16 cellular contexts compared by ENCODE assay signal in genomic region chr9:13443380-13444271, GRCh38.
DNase-seq lines count a peak whose midpoint lies in the region; ATAC-seq and TF ChIP-seq lines count a peak whose summit lies in the region.
"Had no signal": no experiment of that assay in that cellular context is flagged by ENCODE, and none has a peak within 500 bp of the region (broad histone marks: within the 10 kb centered on the region; RNA-seq: fewer than 3 reads in every experiment).

No MANE protein-coding gene starts in this region.

- H3K9ac ChIP-seq in adipocyte (ENCODE audit: low read length) (peak overlapping the region; percentile 64), subcutaneous abdominal adipose tissue (ENCODE audit: low read length in 5 of 5) (peak overlapping the region; percentile 15 to 82 (median 54))

- H3K27ac ChIP-seq in left ventricle myocardium inferior (replicated peaks) (peak overlapping the region; percentile 79), subcutaneous abdominal adipose tissue (ENCODE audit: low read depth, low read length) (peak overlapping the region; percentile 88)
- H3K27ac ChIP-seq: stomach had no signal

- H3K9me3 ChIP-seq in adipocyte (ENCODE audit: control insufficient read depth, low read length) (no peaks in the 10 kb centered on the region), left ventricle myocardium inferior (replicated peaks) (no peaks in the 10 kb centered on the region), subcutaneous abdominal adipose tissue (ENCODE audit: control insufficient read depth in 5 of 5, low read length in 5 of 5) (no peaks in the 10 kb centered on the region)
- H3K9me3 ChIP-seq: stomach had no signal

- ATAC-seq in GM21360 (IDR thresholded peaks at IDR 0.05; ENCODE audit: unreplicated experiment): no peak
- no peak for ATAC-seq in HG02623 (IDR thresholded peaks at IDR 0.05; ENCODE audit: unreplicated experiment)
- ATAC-seq in HG03045 (IDR thresholded peaks at IDR 0.05; ENCODE audit: unreplicated experiment): no peak

- intact Hi-C loops in left ventricle myocardium inferior (cut with micrococcal nuclease): loop anchor here (10.0 kb wide), 1 partner anchor 241 kb away; no protein-coding TSS in a partner anchor

- DNase-seq in NCI-H1105 (lab: John Stamatoyannopoulos, UW) (peak; percentile 67), adipocyte (ENCODE audit: low read depth) (no peak), left ventricle myocardium inferior (peak; percentile 15)
- no peak for DNase-seq in activated effector memory CD4-positive, alpha-beta T cell treated with Interleukin-2 at 50 U/mL for 16 hours
- DNase-seq: activated CD4-positive, alpha-beta T cell treated with anti-CD3 and anti-CD28 coated beads, Interleukin-2, amount 50 U/mL, for 4 hours; activated naive CD8-positive, alpha-beta T cell treated with anti-CD3 and anti-CD28 coated beads for 36 hours; CD4-positive, alpha-beta T cell; Kasumi-1; naive B cell; stimulated activated CD4-positive, alpha-beta T cell treated with anti-CD3 and anti-CD28 coated beads, Interleukin-1b, Interleukin-23, amount 100 ng/mL, for 48 hours; stomach; SW 1271 had no signal

- no peaks in the 10 kb centered on the region for H3K27me3 ChIP-seq in adipocyte (replicated peaks; ENCODE audit: control insufficient read depth, insufficient read depth, low read length)
- no peaks in the 10 kb centered on the region for H3K27me3 ChIP-seq in left ventricle myocardium inferior (ENCODE audit: low read depth)
- no peaks in the 10 kb centered on the region for H3K27me3 ChIP-seq in subcutaneous abdominal adipose tissue (ENCODE audit: control insufficient read depth in 5 of 5, insufficient read depth in 4 of 5, low read length in 5 of 5)
- H3K27me3 ChIP-seq: stomach had no signal

- peak overlapping the region; percentile 75 for H3K4me3 ChIP-seq in adipocyte (ENCODE audit: low read length)
- H3K4me3 ChIP-seq in left ventricle myocardium inferior: peak overlapping the region; percentile 40
- peak overlapping the region; percentile 55 to 74 (median 64) for H3K4me3 ChIP-seq in subcutaneous abdominal adipose tissue (ENCODE audit: low read depth in 1 of 5, low read length in 5 of 5)
- H3K4me3 ChIP-seq: stomach had no signal

- no peaks in the 10 kb centered on the region for H3K36me3 ChIP-seq in adipocyte (ENCODE audit: control insufficient read depth, insufficient read depth, low read length, severe bottlenecking)
- H3K36me3 ChIP-seq in left ventricle myocardium inferior: no peaks in the 10 kb centered on the region
- H3K36me3 ChIP-seq in subcutaneous abdominal adipose tissue (ENCODE audit: control insufficient read depth in 5 of 5, insufficient read depth in 5 of 5, low read length in 5 of 5): no peaks in the 10 kb centered on the region
- H3K36me3 ChIP-seq: stomach had no signal

- TF ChIP-seq CTCF in left ventricle myocardium inferior (IDR thresholded peaks at IDR 0.05; ENCODE audit: borderline replicate concordance): no peak

- H3K4me1 ChIP-seq in adipocyte (ENCODE audit: control insufficient read depth, insufficient read depth, low read length): peaks cover 49% of the 10 kb centered on the region
- H3K4me1 ChIP-seq in left ventricle myocardium inferior: peaks cover 59% of the 10 kb centered on the region
- H3K4me1 ChIP-seq in subcutaneous abdominal adipose tissue (ENCODE audit: control insufficient read depth in 5 of 5, insufficient read depth in 5 of 5, low read length in 5 of 5): peaks cover 3 to 45% (median 34%) of the 10 kb centered on the region in 5 donors

Comparison
In these comparisons a context has a peak if more than half of its experiments do, and no peak if none do; other contexts are left out.
1. DNase-seq: peak in NCI-H1105 (single experiment) and left ventricle myocardium inferior (single experiment); none in adipocyte (single experiment) and activated effector memory CD4-positive, alpha-beta T cell treated with Interleukin-2 at 50 U/mL for 16 hours (single experiment).
2. Peak in every context shown above with its lines, with median percentiles within 50 percentile points of each other: H3K4me3 ChIP-seq.